ENCODE assay signal across 20 cellular contexts in genomic region chr2:15173506-15173905, GRCh38.
DNase-seq lines count a peak whose midpoint lies in the region; ATAC-seq and TF ChIP-seq lines count a peak whose summit lies in the region.
"Had no signal": no experiment of that assay in that cellular context is flagged by ENCODE, and none has a peak within 500 bp of the region (broad histone marks: within the 10 kb centered on the region; RNA-seq: fewer than 3 reads in every experiment).

No MANE protein-coding gene starts in this region.

- TF ChIP-seq CTCF in activated CD8-positive, alpha-beta T cell treated with anti-CD3 and anti-CD28 coated beads for 36 hours (IDR thresholded peaks at IDR 0.05), result no peak

- CTCF ChIA-PET in activated CD8-positive, alpha-beta T cell treated with anti-CD3 and anti-CD28 coated beads for 36 hours (lab: Charles Lee), result interaction anchor here (1.4 kb wide), 1 partner anchor 13 kb away, joined by 5 read pairs; no protein-coding TSS in a partner anchor
- CTCF ChIA-PET in activated CD8-positive, alpha-beta T cell treated with anti-CD3 and anti-CD28 coated beads, Interleukin-2, amount 10 ng/mL, durations not matched to agents 7 days and 5 days (lab: Charles Lee), result no interaction called here

- peaks cover 26% of the 10 kb centered on the region for H3K36me3 Mint-ChIP-seq in activated CD8-positive, alpha-beta T cell treated with anti-CD3 and anti-CD28 coated beads for 36 hours (ENCODE audit: low read depth)
- H3K36me3 Mint-ChIP-seq in activated CD8-positive, alpha-beta T cell treated with anti-CD3 and anti-CD28 coated beads, Interleukin-2, amount 10 ng/mL, durations not matched to agents 7 days and 5 days (ENCODE audit: low read depth), result peaks cover 24% of the 10 kb centered on the region
- peaks cover 0 to 29% of the 10 kb centered on the region in 2 donors for H3K36me3 Mint-ChIP-seq in activated naive CD4-positive, alpha-beta T cell treated with anti-CD3 and anti-CD28 coated beads, Interleukin-2, amount 50 U/mL, for 72 hours

- intact Hi-C loops in activated CD8-positive, alpha-beta T cell treated with anti-CD3 and anti-CD28 coated beads for 36 hours (cut with micrococcal nuclease), result loop anchor here (10.0 kb wide), 2 partner anchors 141 to 411 kb away; no protein-coding TSS in a partner anchor

- no peaks in the 10 kb centered on the region for H3K9me3 Mint-ChIP-seq in activated CD8-positive, alpha-beta T cell treated with anti-CD3 and anti-CD28 coated beads for 36 hours
- no peaks in the 10 kb centered on the region for H3K9me3 Mint-ChIP-seq in activated CD8-positive, alpha-beta T cell treated with anti-CD3 and anti-CD28 coated beads, Interleukin-2, amount 10 ng/mL, durations not matched to agents 7 days and 5 days (ENCODE audit: insufficient read depth)
- no peaks in the 10 kb centered on the region for H3K9me3 Mint-ChIP-seq in activated naive CD4-positive, alpha-beta T cell treated with anti-CD3 and anti-CD28 coated beads, Interleukin-2, amount 50 U/mL, for 72 hours
- H3K9me3 Mint-ChIP-seq: CD8-positive, alpha-beta memory T cell had no signal

- ATAC-seq in activated CD8-positive, alpha-beta T cell treated with anti-CD3 and anti-CD28 coated beads for 36 hours, result peak; percentile 5
- no peak for ATAC-seq in activated CD8-positive, alpha-beta T cell treated with anti-CD3 and anti-CD28 coated beads, Interleukin-2, amount 10 ng/mL, durations not matched to agents 7 days and 5 days
- ATAC-seq in activated naive CD4-positive, alpha-beta T cell treated with anti-CD3 and anti-CD28 coated beads, Interleukin-2, amount 50 U/mL, for 72 hours, result peak; percentile 4 to 20
- peak; percentile 28 for ATAC-seq in stimulated activated naive CD8-positive, alpha-beta T cell treated with anti-CD3 and anti-CD28 coated beads, Interleukin-15, Interleukin-2, amounts not matched to agents 100 U/mL and 50 U/mL, for 24 hours
- no peak for ATAC-seq in HG03097 (IDR thresholded peaks at IDR 0.05; ENCODE audit: low FRiP score, unreplicated experiment)
- ATAC-seq: GM12878, PC-3 had no signal

- DNase-seq in activated CD8-positive, alpha-beta T cell treated with anti-CD3 and anti-CD28 coated beads for 36 hours, result peak; percentile 32
- DNase-seq in activated CD8-positive, alpha-beta T cell treated with anti-CD3 and anti-CD28 coated beads, Interleukin-2, amount 10 ng/mL, durations not matched to agents 7 days and 5 days, result no peak
- peak; percentile 26 for DNase-seq in stimulated activated CD4-positive, alpha-beta T cell treated with anti-CD3 and anti-CD28 coated beads, Interleukin-1b, Interleukin-23, amount 100 ng/mL, for 48 hours
- no peak for DNase-seq in stimulated activated CD4-positive, alpha-beta T cell treated with anti-CD3 and anti-CD28 coated beads, Interleukin-4, amount 100 ng/mL, for 1 hour
- DNase-seq in activated naive CD4-positive, alpha-beta T cell treated with anti-CD3 and anti-CD28 coated beads, Interleukin-2, amount 50 U/mL, for 72 hours (ENCODE audit: low spot score in 2 of 2), result peak in 1 of 2 donors; percentile 21
- DNase-seq in stimulated activated naive CD8-positive, alpha-beta T cell treated with anti-CD3 and anti-CD28 coated beads, Interleukin-15, Interleukin-2, amounts not matched to agents 100 U/mL and 50 U/mL, for 24 hours, result peak; percentile 15
- DNase-seq: C1 segment of cervical spinal cord; CD8-positive, alpha-beta memory T cell; DMS53; EL; MM.1S; NCI-H1092; NCI-H1436 treated with DMSO at 0.1 percent for 48 hours; NCI-H2029; NCI-H345; NCI-H524 treated with DMSO at 0.1 percent for 48 hours; PC-3; RPMI8226 had no signal

- no peak overlapping the region for H3K27ac Mint-ChIP-seq in activated CD8-positive, alpha-beta T cell treated with anti-CD3 and anti-CD28 coated beads for 36 hours
- no peak overlapping the region for H3K27ac Mint-ChIP-seq in activated CD8-positive, alpha-beta T cell treated with anti-CD3 and anti-CD28 coated beads, Interleukin-2, amount 10 ng/mL, durations not matched to agents 7 days and 5 days
- no peak overlapping the region for H3K27ac Mint-ChIP-seq in activated naive CD4-positive, alpha-beta T cell treated with anti-CD3 and anti-CD28 coated beads, Interleukin-2, amount 50 U/mL, for 72 hours

- H3K4me1 Mint-ChIP-seq in activated CD8-positive, alpha-beta T cell treated with anti-CD3 and anti-CD28 coated beads for 36 hours (ENCODE audit: low read depth), result peaks cover 38% of the 10 kb centered on the region
- H3K4me1 Mint-ChIP-seq in activated CD8-positive, alpha-beta T cell treated with anti-CD3 and anti-CD28 coated beads, Interleukin-2, amount 10 ng/mL, durations not matched to agents 7 days and 5 days (ENCODE audit: low read depth), result peaks cover 35% of the 10 kb centered on the region

- no peak overlapping the region for H3K4me3 Mint-ChIP-seq in activated CD8-positive, alpha-beta T cell treated with anti-CD3 and anti-CD28 coated beads for 36 hours
- no peak overlapping the region for H3K4me3 Mint-ChIP-seq in activated CD8-positive, alpha-beta T cell treated with anti-CD3 and anti-CD28 coated beads, Interleukin-2, amount 10 ng/mL, durations not matched to agents 7 days and 5 days
- H3K4me3 Mint-ChIP-seq: CD8-positive, alpha-beta memory T cell had no signal

- peaks cover 5% of the 10 kb centered on the region for H3K27me3 Mint-ChIP-seq in activated CD8-positive, alpha-beta T cell treated with anti-CD3 and anti-CD28 coated beads for 36 hours
- H3K27me3 Mint-ChIP-seq in activated CD8-positive, alpha-beta T cell treated with anti-CD3 and anti-CD28 coated beads, Interleukin-2, amount 10 ng/mL, durations not matched to agents 7 days and 5 days (ENCODE audit: low read depth), result no peaks in the 10 kb centered on the region

- POLR2A ChIA-PET in activated CD8-positive, alpha-beta T cell treated with anti-CD3 and anti-CD28 coated beads for 36 hours (lab: Charles Lee), result no interaction called here
- POLR2A ChIA-PET in activated CD8-positive, alpha-beta T cell treated with anti-CD3 and anti-CD28 coated beads, Interleukin-2, amount 10 ng/mL, durations not matched to agents 7 days and 5 days (lab: Charles Lee), result no interaction called here

Comparison
In these comparisons a context has a peak if more than half of its experiments do, and no peak if none do; other contexts are left out.
1. ATAC-seq: peak in activated CD8-positive, alpha-beta T cell treated with anti-CD3 and anti-CD28 coated beads for 36 hours (single experiment), activated naive CD4-positive, alpha-beta T cell treated with anti-CD3 and anti-CD28 coated beads, Interleukin-2, amount 50 U/mL, for 72 hours (2 of 2) and stimulated activated naive CD8-positive, alpha-beta T cell treated with anti-CD3 and anti-CD28 coated beads, Interleukin-15, Interleukin-2, amounts not matched to agents 100 U/mL and 50 U/mL, for 24 hours (single experiment); none in activated CD8-positive, alpha-beta T cell treated with anti-CD3 and anti-CD28 coated beads, Interleukin-2, amount 10 ng/mL, durations not matched to agents 7 days and 5 days (single experiment) and HG03097 (single experiment).
2. DNase-seq: peak in activated CD8-positive, alpha-beta T cell treated with anti-CD3 and anti-CD28 coated beads for 36 hours (single experiment), stimulated activated CD4-positive, alpha-beta T cell treated with anti-CD3 and anti-CD28 coated beads, Interleukin-1b, Interleukin-23, amount 100 ng/mL, for 48 hours (single experiment) and stimulated activated naive CD8-positive, alpha-beta T cell treated with anti-CD3 and anti-CD28 coated beads, Interleukin-15, Interleukin-2, amounts not matched to agents 100 U/mL and 50 U/mL, for 24 hours (single experiment); none in activated CD8-positive, alpha-beta T cell treated with anti-CD3 and anti-CD28 coated beads, Interleukin-2, amount 10 ng/mL, durations not matched to agents 7 days and 5 days (single experiment) and stimulated activated CD4-positive, alpha-beta T cell treated with anti-CD3 and anti-CD28 coated beads, Interleukin-4, amount 100 ng/mL, for 1 hour (single experiment).